In the genomic region with DNA sequence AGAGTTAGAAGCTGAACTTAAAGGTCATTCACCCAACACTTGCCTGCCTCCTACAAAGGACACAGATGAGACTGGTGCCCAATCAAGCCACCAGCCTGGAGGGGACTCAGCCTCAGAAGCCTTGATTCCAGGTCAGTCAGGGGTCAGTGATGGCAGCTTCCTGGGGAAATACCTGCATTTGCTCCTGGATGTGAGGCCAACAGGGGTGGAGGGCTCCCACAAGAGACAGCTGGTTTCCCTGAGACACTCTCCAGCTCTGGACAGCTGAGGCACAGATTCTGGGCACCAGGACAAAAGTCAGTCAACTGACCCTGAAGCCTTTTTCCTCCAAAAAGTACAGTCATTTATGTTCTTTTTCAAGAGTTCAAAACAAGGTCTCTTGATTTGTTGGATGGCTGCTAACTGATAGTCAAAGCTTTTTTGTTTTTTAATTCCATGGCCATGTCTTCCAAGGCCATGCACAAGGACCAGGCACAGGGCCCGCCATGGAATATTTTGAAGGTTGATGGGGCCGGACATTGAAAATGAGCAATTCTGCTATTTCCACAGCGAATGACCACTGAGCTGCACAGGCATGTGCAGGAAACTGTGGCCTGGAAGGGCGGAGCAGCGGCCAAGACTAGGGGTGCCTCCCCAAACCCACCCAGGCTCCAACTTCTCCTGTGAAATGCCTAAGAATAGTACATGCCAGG, we compare ENCODE assay signal across 2 cellular contexts.
TF ChIP-seq lines count a peak whose summit lies in the region.

No MANE protein-coding gene starts in this region.

TF ChIP-seq in endothelial cell of umbilical vein, 7 proteins besides CTCF, POLR2A, EP300 and RAD21 (continued from another document):
- no peak for TF ChIP-seq MAX (IDR thresholded peaks at IDR 0.05; ENCODE audit: insufficient read depth, insufficient read length)
- no peak for TF ChIP-seq FOS (IDR thresholded peaks at IDR 0.05; ENCODE audit: borderline replicate concordance, insufficient read depth, low read length)
- no peak for TF ChIP-seq POLR2AphosphoS5 (IDR thresholded peaks at IDR 0.05; ENCODE audit: insufficient read depth, low read depth, low read length)
- no peak for TF ChIP-seq GATA2 (IDR thresholded peaks at IDR 0.05; ENCODE audit: insufficient read depth, insufficient read length, low read depth, low read length)
- TF ChIP-seq EZH2 (IDR thresholded peaks at IDR 0.05; ENCODE audit: borderline replicate concordance, low read depth, low read length, severe bottlenecking): no peak

TF ChIP-seq in HEK293T, 16 proteins besides CTCF, POLR2A, EP300 and RAD21 (continued from another document):
- TF ChIP-seq L3MBTL2 (conservative IDR thresholded peaks at IDR 0.05) (no peak), FOXA1 (IDR thresholded peaks at IDR 0.05) (no peak)
